13 cellular contexts compared by ENCODE assay signal in the genomic region with DNA sequence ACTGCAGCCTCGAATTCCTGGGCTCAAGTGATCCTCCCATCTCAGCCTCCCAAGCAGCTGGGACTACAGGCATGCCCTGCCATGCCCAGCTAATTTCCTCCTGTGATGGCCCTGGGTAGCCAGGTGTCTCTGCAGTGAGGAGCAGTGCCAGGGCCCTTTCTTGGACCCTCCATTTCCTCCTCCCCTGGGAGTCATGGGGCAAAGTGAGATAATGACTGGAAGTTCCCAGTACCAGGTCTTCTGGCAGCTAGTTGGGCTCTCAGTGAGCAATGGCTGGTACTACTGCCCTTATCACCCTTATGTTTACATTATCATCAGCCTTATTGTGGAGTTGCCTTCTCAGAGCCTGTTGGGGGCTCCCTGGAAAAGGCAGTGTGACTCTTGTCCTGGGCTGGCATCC. TPM values are rescaled to one million over a fixed set of nuclear protein-coding genes. Genes with fewer than 3 reads are reported as not detected.
A peak's percentile ranks its signal among the peaks of the same experiment; 100 is the strongest.
DNase-seq lines count a peak whose midpoint lies in the region; ATAC-seq and TF ChIP-seq lines count a peak whose summit lies in the region.
"Had no signal": no experiment of that assay in that cellular context is flagged by ENCODE, and none has a peak within 500 bp of the region (broad histone marks: within the 10 kb centered on the region; RNA-seq: fewer than 3 reads in every experiment).

No MANE protein-coding gene starts in this region.

- H3K9ac ChIP-seq in SK-N-MC (ENCODE audit: insufficient read length): no peak overlapping the region

- H3K4me3 ChIP-seq in heart right ventricle (no peak overlapping the region), SK-N-MC (no peak overlapping the region)

- ATAC-seq in heart right ventricle: no peak
- ATAC-seq in Right ventricle myocardium superior (ENCODE audit: poor library complexity): no peak
- ATAC-seq in HG02623 (IDR thresholded peaks at IDR 0.05; ENCODE audit: unreplicated experiment): no peak

- DNase-seq in heart right ventricle (no peak), Right ventricle myocardium superior (no peak), SK-N-MC (ENCODE audit: low read depth, low spot score) (no peak), immature natural killer cell (no peak), type B pancreatic cell (ENCODE audit: extremely low spot score, unreplicated experiment) (no peak), HEK293T (ENCODE audit: extremely low spot score) (no peak)
- no peak for DNase-seq in stimulated activated naive CD4-positive, alpha-beta T cell treated with Interleukin-2 at 50 U/mL for 16 hours (lab: John Stamatoyannopoulos, UW)
- DNase-seq: activated CD8-positive, alpha-beta memory T cell treated with anti-CD3 and anti-CD28 coated beads for 24 hours; cerebellar nuclear complex; erythroblast; stimulated activated CD8-positive, alpha-beta memory T cell treated with anti-CD3 and anti-CD28 coated beads, Interleukin-4, amount 100 ng/mL, for 48 hours had no signal

- H3K4me1 ChIP-seq in heart right ventricle: peaks cover 25 to 94% (median 82%) of the 10 kb centered on the region in 9 donors

- H3K27ac ChIP-seq in heart right ventricle (peak overlapping the region in 8 of 10 donors; percentile 26 to 92 (median 81)), SK-N-MC (peak overlapping the region; percentile 88)

- whole genome bisulfite sequencing in heart right ventricle, 2 donors: 87 to 96% methylated on average over 1 of the region's 1 CpG

- no peaks in the 10 kb centered on the region for H3K36me3 Mint-ChIP-seq in immature natural killer cell
- no peaks in the 10 kb centered on the region for H3K36me3 Mint-ChIP-seq in type B pancreatic cell
- H3K36me3 Mint-ChIP-seq: memory B cell had no signal

- no peak for TF ChIP-seq CTCF in heart right ventricle (IDR thresholded peaks at IDR 0.05)
- TF ChIP-seq CTCF in type B pancreatic cell (conservative IDR thresholded peaks at IDR 0.05): no peak

- H3K9me3 ChIP-seq in heart right ventricle: no peaks in the 10 kb centered on the region
- no peaks in the 10 kb centered on the region for H3K9me3 ChIP-seq in SK-N-MC (ENCODE audit: low read depth, low read length)

- H3K4me1 Mint-ChIP-seq in immature natural killer cell: peaks cover 28 to 34% of the 10 kb centered on the region in 2 donors
- H3K4me1 Mint-ChIP-seq in type B pancreatic cell (ENCODE audit: unreplicated experiment): peaks cover 35% of the 10 kb centered on the region

- CTCF ChIA-PET in HEK293T (lab: Yijun Ruan, JAX): interaction anchor here (1.0 kb wide), 1 partner anchor 26 kb away, joined by 3 read pairs; no protein-coding TSS in a partner anchor

- H3K36me3 ChIP-seq in heart right ventricle (no peaks in the 10 kb centered on the region), SK-N-MC (ENCODE audit: insufficient read depth, low read length) (no peaks in the 10 kb centered on the region)

- intact Hi-C loops in heart right ventricle (cut with DNase I) (loop anchor here in 1 of 10 donors (5.0 kb wide), 1 partner anchor 35 kb away; no protein-coding TSS in a partner anchor), Right ventricle myocardium superior (cut with DNase I) (no loop called here)

- H3K4me3 Mint-ChIP-seq in immature natural killer cell (peak overlapping the region in 1 of 5 donors; percentile 33), type B pancreatic cell (no peak overlapping the region)
- H3K4me3 Mint-ChIP-seq: memory B cell had no signal

- POLR2A ChIA-PET in HEK293T (lab: Yijun Ruan, JAX): interaction anchor here (0.6 kb wide), 1 partner anchor 17 kb away, joined by 3 read pairs; no protein-coding TSS in a partner anchor

- H3K27ac Mint-ChIP-seq in immature natural killer cell (peak overlapping the region in 5 of 6 donors; percentile 29 to 92 (median 62)), type B pancreatic cell (peak overlapping the region; percentile 18)
- H3K27ac Mint-ChIP-seq: memory B cell had no signal

- peaks cover 0 to 8% (median 1%) of the 10 kb centered on the region in 3 donors for H3K27me3 Mint-ChIP-seq in immature natural killer cell (ENCODE audit: low read depth in 3 of 3)
- H3K27me3 Mint-ChIP-seq in type B pancreatic cell: no peaks in the 10 kb centered on the region

- no peaks in the 10 kb centered on the region for H3K27me3 ChIP-seq in heart right ventricle

- H3K9me3 Mint-ChIP-seq in immature natural killer cell (no peaks in the 10 kb centered on the region), type B pancreatic cell (no peaks in the 10 kb centered on the region)
- H3K9me3 Mint-ChIP-seq: memory B cell had no signal

TF ChIP-seq in HEK293T, 16 proteins besides CTCF, POLR2A, EP300 and RAD21:
- TF ChIP-seq FOXM1 (IDR thresholded peaks at IDR 0.05; ENCODE audit: borderline replicate concordance) (no peak), SUZ12 (IDR thresholded peaks at IDR 0.05) (no peak), NFRKB (IDR thresholded peaks at IDR 0.05) (no peak), TARDBP (IDR thresholded peaks at IDR 0.05) (no peak), FOXA1 (IDR thresholded peaks at IDR 0.05) (no peak), HDGF (IDR thresholded peaks at IDR 0.05; ENCODE audit: borderline replicate concordance) (no peak), ZNF384 (IDR thresholded peaks at IDR 0.05) (no peak), ELF4 (IDR thresholded peaks at IDR 0.05) (no peak), ARNT (IDR thresholded peaks at IDR 0.05) (no peak), FOXK2 (IDR thresholded peaks at IDR 0.05) (no peak), L3MBTL2 (conservative IDR thresholded peaks at IDR 0.05) (no peak), BHLHE40 (IDR thresholded peaks at IDR 0.05; ENCODE audit: borderline replicate concordance) (no peak)
- TF ChIP-seq, protein P1, sequence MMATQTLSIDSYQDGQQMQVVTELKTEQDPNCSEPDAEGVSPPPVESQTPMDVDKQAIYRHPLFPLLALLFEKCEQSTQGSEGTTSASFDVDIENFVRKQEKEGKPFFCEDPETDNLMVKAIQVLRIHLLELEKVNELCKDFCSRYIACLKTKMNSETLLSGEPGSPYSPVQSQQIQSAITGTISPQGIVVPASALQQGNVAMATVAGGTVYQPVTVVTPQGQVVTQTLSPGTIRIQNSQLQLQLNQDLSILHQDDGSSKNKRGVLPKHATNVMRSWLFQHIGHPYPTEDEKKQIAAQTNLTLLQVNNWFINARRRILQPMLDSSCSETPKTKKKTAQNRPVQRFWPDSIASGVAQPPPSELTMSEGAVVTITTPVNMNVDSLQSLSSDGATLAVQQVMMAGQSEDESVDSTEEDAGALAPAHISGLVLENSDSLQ (IDR thresholded peaks at IDR 0.05): no peak

RNA-seq across cellular contexts. Expression of a gene that starts 17.6 kb away (rescaled TPM):
- total RNA-seq in heart right ventricle (1 to 10 TPM; 1.8 to 5.0 (median 3.4) TPM), Right ventricle myocardium superior (4.2 TPM), type B pancreatic cell (ENCODE audit: low replicate concordance) (5.5 and 7.8 TPM in 2 replicates)
- polyA plus RNA-seq in heart right ventricle (1 to 10 TPM; 1.5 to 1.7 TPM), immature natural killer cell (not detected)

RNA-seq across cellular contexts. Expression of a gene that starts 54.7 kb away (rescaled TPM):
- total RNA-seq in heart right ventricle: 1 to 10 TPM in 1 of 10 donors, under 1 TPM in 9; 0.13 to 1.2 (median 0.26) TPM
- polyA plus RNA-seq in heart right ventricle: under 1 TPM; 0.16 to 0.37 TPM
- total RNA-seq in Right ventricle myocardium superior: 0.16 TPM
- 1 to 10 TPM in 1 of 3 donors, under 1 TPM in 1, not detected in 1; 0.43 to 2.4 TPM for polyA plus RNA-seq in immature natural killer cell
- total RNA-seq in type B pancreatic cell (ENCODE audit: low replicate concordance): 29.6 and 62.1 TPM in 2 replicates

Comparison
In these comparisons a context has a peak if more than half of its experiments do, and no peak if none do; other contexts are left out.
1. RNA of a gene that starts 54.7 kb away (total RNA-seq): 29.6 to 62.1 TPM in type B pancreatic cell; 0.13 to 1.2 TPM in heart right ventricle and 0.16 TPM in Right ventricle myocardium superior (single experiment); every median in the first group is over 10 times any median in the second.